In genomic region chr10:128211064-128211504, GRCh38 we compare ENCODE assay signal across 8 cellular contexts.
DNase-seq lines count a peak whose midpoint lies in the region; ATAC-seq and TF ChIP-seq lines count a peak whose summit lies in the region.

No MANE protein-coding gene starts in this region.

- peak overlapping the region; percentile 87 for H3K4me2 ChIP-seq in smooth muscle cell

- H3K9me3 Mint-ChIP-seq in T-helper 1 cell treated with Interleukin-12 subunit alpha and Interleukin-12 subunit beta and Interleukin-4 antibody, amounts not matched to agents 30 μg/mL and 1 μg/mL, for 36 hours, result no peaks in the 10 kb centered on the region

- no peak overlapping the region for H3K9ac ChIP-seq in smooth muscle cell (ENCODE audit: low read depth)

- no peaks in the 10 kb centered on the region for H4K20me1 ChIP-seq in smooth muscle cell (ENCODE audit: low read depth)

- no peaks in the 10 kb centered on the region for H3K4me1 ChIP-seq in smooth muscle cell (ENCODE audit: low read depth)

- no peaks in the 10 kb centered on the region for H3K79me2 ChIP-seq in smooth muscle cell (ENCODE audit: low read depth)

- H3K4me3 ChIP-seq in iPS-11a (ENCODE audit: low read depth, low read length), result peak overlapping the region; percentile 54
- H3K4me3 ChIP-seq in smooth muscle cell, result peak overlapping the region; percentile 67

- H3K4me3 Mint-ChIP-seq in T-helper 1 cell treated with Interleukin-12 subunit alpha and Interleukin-12 subunit beta and Interleukin-4 antibody, amounts not matched to agents 30 μg/mL and 1 μg/mL, for 36 hours, result peak overlapping the region; percentile 86
- peak overlapping the region; percentile 80 for H3K4me3 Mint-ChIP-seq in T-helper 17 cell

- WGBS in smooth muscle cell (ENCODE audit: low lambda C conversion rate), result 73% methylated on average over 19 of the region's 25 CpGs

- peaks cover 12% of the 10 kb centered on the region for H3K4me1 Mint-ChIP-seq in T-helper 1 cell treated with Interleukin-12 subunit alpha and Interleukin-12 subunit beta and Interleukin-4 antibody, amounts not matched to agents 30 μg/mL and 1 μg/mL, for 36 hours (ENCODE audit: low read depth)
- H3K4me1 Mint-ChIP-seq in T-helper 17 cell, result peaks cover 18% of the 10 kb centered on the region

- peak overlapping the region; percentile 92 for H2AFZ ChIP-seq in smooth muscle cell (ENCODE audit: low read depth)

- no peaks in the 10 kb centered on the region for H3K36me3 Mint-ChIP-seq in T-helper 1 cell treated with Interleukin-12 subunit alpha and Interleukin-12 subunit beta and Interleukin-4 antibody, amounts not matched to agents 30 μg/mL and 1 μg/mL, for 36 hours (ENCODE audit: low read depth)
- H3K36me3 Mint-ChIP-seq in T-helper 17 cell (ENCODE audit: low read depth), result no peaks in the 10 kb centered on the region

- TF ChIP-seq CTCF in smooth muscle cell (IDR thresholded peaks at IDR 0.05; ENCODE audit: borderline replicate concordance, insufficient read depth, poor library complexity, severe bottlenecking), result no peak

- H3K36me3 ChIP-seq in smooth muscle cell (ENCODE audit: low read depth), result no peaks in the 10 kb centered on the region

- H3K27me3 ChIP-seq in smooth muscle cell (ENCODE audit: low read depth), result no peaks in the 10 kb centered on the region

- no peak overlapping the region for H3K27ac Mint-ChIP-seq in T-helper 1 cell treated with Interleukin-12 subunit alpha and Interleukin-12 subunit beta and Interleukin-4 antibody, amounts not matched to agents 30 μg/mL and 1 μg/mL, for 36 hours
- H3K27ac Mint-ChIP-seq in T-helper 17 cell, result peak overlapping the region; percentile 48

- H3K9me3 ChIP-seq in T-helper 17 cell (ENCODE audit: control insufficient read depth, low read length, poor library complexity, severe bottlenecking) (no peaks in the 10 kb centered on the region), smooth muscle cell (replicated peaks; ENCODE audit: low read depth) (no peaks in the 10 kb centered on the region)

- H3F3A ChIP-seq in smooth muscle cell (ENCODE audit: low read depth), result no peaks in the 10 kb centered on the region

- H3K27me3 Mint-ChIP-seq in T-helper 1 cell treated with Interleukin-12 subunit alpha and Interleukin-12 subunit beta and Interleukin-4 antibody, amounts not matched to agents 30 μg/mL and 1 μg/mL, for 36 hours (ENCODE audit: low read depth), result peaks cover 17% of the 10 kb centered on the region
- peaks cover 11% of the 10 kb centered on the region for H3K27me3 Mint-ChIP-seq in T-helper 17 cell

- DNase-seq in T-helper 1 cell (no peak), T-helper 17 cell (no peak), smooth muscle cell (lab: John Stamatoyannopoulos, UW; ENCODE audit: unreplicated experiment) (no peak), NCI-H1694 treated with DMSO at 0.1 percent for 48 hours (lab: John Stamatoyannopoulos, UW) (no peak), DMS 273 treated with DMSO at 0.1 percent for 48 hours (lab: John Stamatoyannopoulos, UW) (no peak), NCI-H446 (lab: John Stamatoyannopoulos, UW) (no peak)

- ATAC-seq in T-helper 17 cell, result no peak

- no peak overlapping the region for H3K27ac ChIP-seq in smooth muscle cell (ENCODE audit: low read depth)
